Comparison of ENCODE assay signal across 19 cellular contexts in the genomic region with DNA sequence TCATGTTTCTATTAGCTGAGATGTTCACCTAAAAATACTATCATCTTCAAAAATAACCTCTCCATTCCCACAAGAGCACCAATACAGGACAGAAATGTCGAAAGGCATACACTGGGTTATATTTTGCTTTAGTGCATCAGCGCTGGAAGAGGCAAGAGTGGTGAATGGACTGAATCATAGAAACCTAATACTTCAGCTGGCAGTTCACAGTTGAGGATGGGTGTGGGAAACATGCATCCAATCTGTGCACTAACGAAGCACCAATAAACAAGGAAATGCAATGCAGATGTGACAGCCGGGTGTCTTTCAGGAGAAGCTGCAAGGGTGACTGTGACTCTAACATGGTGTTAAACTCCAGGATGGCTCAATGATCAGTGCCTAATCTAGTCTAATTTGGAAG.
DNase-seq lines count a peak whose midpoint lies in the region; ATAC-seq and TF ChIP-seq lines count a peak whose summit lies in the region.
"Had no signal": no experiment of that assay in that cellular context is flagged by ENCODE, and none has a peak within 500 bp of the region (broad histone marks: within the 10 kb centered on the region; RNA-seq: fewer than 3 reads in every experiment).

No MANE protein-coding gene starts in this region.

- intact Hi-C loops in CD8-positive, alpha-beta T cell (cut with DNase I, micrococcal nuclease): loop anchor here in 1 of 2 experiments (10.0 kb wide), 1 partner anchor 789 kb away; no protein-coding TSS in a partner anchor
- intact Hi-C loops in gastrocnemius medialis (cut with DNase I; ENCODE audit: low total_unique reads): loop anchor here (5.0 kb wide), 1 partner anchor 366 kb away; the partner anchor contains the start of gene ESR1

- H3K9me3 Mint-ChIP-seq in CD8-positive, alpha-beta T cell: no peaks in the 10 kb centered on the region
- H3K9me3 Mint-ChIP-seq in osteocyte (ENCODE audit: unreplicated experiment): no peaks in the 10 kb centered on the region
- H3K9me3 Mint-ChIP-seq: type B pancreatic cell had no signal

- H3K4me1 Mint-ChIP-seq in CD8-positive, alpha-beta T cell (ENCODE audit: low read depth): peaks cover 54% of the 10 kb centered on the region
- H3K4me1 Mint-ChIP-seq in T-helper 17 cell (peaks cover 36% of the 10 kb centered on the region), osteocyte (ENCODE audit: unreplicated experiment) (peaks cover 4% of the 10 kb centered on the region)

- POLR2A ChIA-PET in CD8-positive, alpha-beta T cell (lab: Charles Lee): interaction anchor here (1.5 kb wide), 1 partner anchor 12 kb away, joined by 4 read pairs; no protein-coding TSS in a partner anchor

- H3K9me3 ChIP-seq in CD8-positive, alpha-beta T cell (ENCODE audit: low read length): no peaks in the 10 kb centered on the region
- H3K9me3 ChIP-seq in T-helper 17 cell (ENCODE audit: control insufficient read depth, low read length, poor library complexity, severe bottlenecking) (no peaks in the 10 kb centered on the region), gastrocnemius medialis (no peaks in the 10 kb centered on the region)
- H3K9me3 ChIP-seq: spleen, stomach had no signal

- H3K27me3 Mint-ChIP-seq in CD8-positive, alpha-beta T cell (ENCODE audit: low read depth): no peaks in the 10 kb centered on the region
- no peaks in the 10 kb centered on the region for H3K27me3 Mint-ChIP-seq in T-helper 17 cell
- no peaks in the 10 kb centered on the region for H3K27me3 Mint-ChIP-seq in osteocyte (ENCODE audit: unreplicated experiment)
- H3K27me3 Mint-ChIP-seq: type B pancreatic cell had no signal

- H3K4me1 ChIP-seq in CD8-positive, alpha-beta T cell (ENCODE audit: insufficient read depth, low read length): peaks cover 13% of the 10 kb centered on the region
- H3K4me1 ChIP-seq in gastrocnemius medialis: peaks cover 34 to 41% of the 10 kb centered on the region in 2 donors

- in situ Hi-C loops in gastrocnemius medialis (cut with MboI; ENCODE audit: low sequenced_read_pairs in 4 of 4): no loop called here

- H3K27ac ChIP-seq in CD8-positive, alpha-beta T cell (ENCODE audit: low read depth, low read length): no peak overlapping the region
- peak overlapping the region; percentile 88 to 95 (median 92) for H3K27ac ChIP-seq in gastrocnemius medialis
- H3K27ac ChIP-seq: BLaER1, cardiac muscle cell, stomach had no signal

- H3K27me3 ChIP-seq in CD8-positive, alpha-beta T cell (ENCODE audit: insufficient read depth, low read length): no peaks in the 10 kb centered on the region
- H3K27me3 ChIP-seq in gastrocnemius medialis: no peaks in the 10 kb centered on the region
- H3K27me3 ChIP-seq: BLaER1, cardiac muscle cell, spleen, stomach had no signal

- no peak for ATAC-seq in CD8-positive, alpha-beta T cell
- ATAC-seq in T-helper 17 cell (no peak), gastrocnemius medialis (peak; percentile 89 to 92)
- ATAC-seq: left colon had no signal

- TF ChIP-seq POLR2A in gastrocnemius medialis (IDR thresholded peaks at IDR 0.05): no peak

- no peak for DNase-seq in CD8-positive, alpha-beta T cell
- DNase-seq in T-helper 17 cell: no peak
- DNase-seq in foreskin fibroblast: peak; percentile 53 to 79
- DNase-seq in gastrocnemius medialis: peak; percentile 37 to 56
- DNase-seq in iPS-NIHi11 (ENCODE audit: low spot score): no peak
- no peak for DNase-seq in AML-193 (lab: John Stamatoyannopoulos, UW)
- DNase-seq in osteocyte (ENCODE audit: extremely low spot score, unreplicated experiment): no peak
- DNase-seq: activated gamma-delta T cell, amniotic stem cell, IMR-90, left colon, midbrain, NCI-H1417, NCI-H524 treated with DMSO at 0.1 percent for 48 hours, spleen, stomach had no signal

- H3K4me3 Mint-ChIP-seq in CD8-positive, alpha-beta T cell: no peak overlapping the region
- H3K4me3 Mint-ChIP-seq in T-helper 17 cell (peak overlapping the region; percentile 52), osteocyte (ENCODE audit: unreplicated experiment) (no peak overlapping the region)
- H3K4me3 Mint-ChIP-seq: type B pancreatic cell had no signal

- TF ChIP-seq CTCF in CD8-positive, alpha-beta T cell (IDR thresholded peaks at IDR 0.05): no peak
- no peak for TF ChIP-seq CTCF in foreskin fibroblast (IDR thresholded peaks at IDR 0.05; ENCODE audit: low read depth, low read length)
- TF ChIP-seq CTCF in gastrocnemius medialis (IDR thresholded peaks at IDR 0.05 in 4 of 5, conservative IDR thresholded peaks at IDR 0.05 in 1 of 5): no peak
- TF ChIP-seq CTCF in osteocyte (IDR thresholded peaks at IDR 0.05): no peak

- H3K27ac Mint-ChIP-seq in CD8-positive, alpha-beta T cell: peak overlapping the region; percentile 49
- H3K27ac Mint-ChIP-seq in T-helper 17 cell: peak overlapping the region; percentile 83
- H3K27ac Mint-ChIP-seq in osteocyte (ENCODE audit: unreplicated experiment): no peak overlapping the region
- H3K27ac Mint-ChIP-seq: type B pancreatic cell had no signal

- peaks cover 75% of the 10 kb centered on the region for H3K36me3 Mint-ChIP-seq in CD8-positive, alpha-beta T cell
- peaks cover 7% of the 10 kb centered on the region for H3K36me3 Mint-ChIP-seq in T-helper 17 cell (ENCODE audit: low read depth)
- peaks cover 40% of the 10 kb centered on the region for H3K36me3 Mint-ChIP-seq in osteocyte (ENCODE audit: unreplicated experiment)

- CTCF ChIA-PET in CD8-positive, alpha-beta T cell (lab: Charles Lee): interaction anchor here (1.2 kb wide), 1 partner anchor 11 kb away, joined by 4 read pairs; no protein-coding TSS in a partner anchor

- H3K4me3 ChIP-seq in CD8-positive, alpha-beta T cell (ENCODE audit: low read depth, low read length): no peak overlapping the region
- H3K4me3 ChIP-seq in foreskin fibroblast (ENCODE audit: low read depth in 1 of 2, low read length in 2 of 2) (no peak overlapping the region), gastrocnemius medialis (no peak overlapping the region)
- H3K4me3 ChIP-seq: BLaER1, cardiac muscle cell, spleen, stomach had no signal

- peaks cover 33% of the 10 kb centered on the region for H3K36me3 ChIP-seq in CD8-positive, alpha-beta T cell (ENCODE audit: insufficient read depth, low read length)
- H3K36me3 ChIP-seq in gastrocnemius medialis: no peaks in the 10 kb centered on the region

Comparison
In these comparisons a context has a peak if more than half of its experiments do, and no peak if none do; other contexts are left out.
1. ATAC-seq: peak in gastrocnemius medialis (2 of 2); none in CD8-positive, alpha-beta T cell (single experiment) and T-helper 17 cell (single experiment).
2. DNase-seq: peak in foreskin fibroblast (2 of 2) and gastrocnemius medialis (2 of 2); none in CD8-positive, alpha-beta T cell (0 of 7), T-helper 17 cell (0 of 3), iPS-NIHi11 (single experiment), AML-193 (0 of 2) and osteocyte (single experiment).